In the genomic region with DNA sequence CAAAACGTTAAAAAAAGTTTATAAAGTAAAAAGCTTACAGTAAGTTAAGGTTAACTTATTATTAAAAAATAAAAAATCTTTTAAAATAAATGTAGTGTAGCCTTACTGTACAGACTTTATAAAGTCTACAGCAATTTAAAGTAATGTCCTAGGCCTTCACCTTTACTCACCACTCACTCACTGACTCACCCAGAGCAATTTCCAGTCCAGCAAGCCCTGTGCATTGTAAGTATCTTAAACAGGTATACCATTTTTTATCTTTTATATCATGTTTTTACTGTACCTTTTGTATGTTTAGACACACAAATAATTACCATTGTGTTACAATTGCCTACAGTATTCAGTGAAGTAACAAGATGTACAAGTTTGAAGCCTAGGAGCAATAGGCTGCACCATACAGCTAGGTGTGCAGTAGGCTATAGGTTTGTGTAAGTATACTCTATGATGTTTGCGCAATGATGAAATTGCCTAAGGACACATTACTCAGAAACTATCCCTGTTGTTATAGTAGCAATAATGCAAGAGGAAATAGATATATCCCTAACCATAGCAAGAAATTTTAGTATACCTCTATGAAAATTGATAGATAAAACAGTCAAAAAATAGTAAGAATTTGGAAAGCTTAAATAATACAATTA, we compare ENCODE assay signal across 15 cellular contexts.
"Had no signal": no experiment of that assay in that cellular context is flagged by ENCODE, and none has a peak within 500 bp of the region (broad histone marks: within the 10 kb centered on the region; RNA-seq: fewer than 3 reads in every experiment).

No MANE protein-coding gene starts in this region.

- H3K4me3 Mint-ChIP-seq: activated CD8-positive, alpha-beta T cell treated with anti-CD3 and anti-CD28 coated beads for 36 hours; activated naive CD4-positive, alpha-beta T cell treated with anti-CD3 and anti-CD28 coated beads, Interleukin-2, amount 50 U/mL, for 24 hours; activated T-cell treated with anti-CD3 and anti-CD28 coated beads, Interleukin-2, amount 50 U/mL, for 4 hours; immature natural killer cell; stimulated activated effector memory CD8-positive, alpha-beta T cell treated with anti-CD3 and anti-CD28 coated beads, Interleukin-12 subunit alpha, Interleukin-12 subunit beta, amount 100 ng/mL, for 72 hours; T-helper 1 cell treated with Interleukin-12 subunit alpha and Interleukin-12 subunit beta and Interleukin-4 antibody, amounts not matched to agents 30 μg/mL and 1 μg/mL, for 36 hours had no signal

- H3K9me3 Mint-ChIP-seq: activated CD8-positive, alpha-beta T cell treated with anti-CD3 and anti-CD28 coated beads for 36 hours; activated naive CD4-positive, alpha-beta T cell treated with anti-CD3 and anti-CD28 coated beads, Interleukin-2, amount 50 U/mL, for 24 hours; activated T-cell treated with anti-CD3 and anti-CD28 coated beads, Interleukin-2, amount 50 U/mL, for 4 hours; immature natural killer cell; stimulated activated effector memory CD8-positive, alpha-beta T cell treated with anti-CD3 and anti-CD28 coated beads, Interleukin-12 subunit alpha, Interleukin-12 subunit beta, amount 100 ng/mL, for 72 hours; T-helper 1 cell treated with Interleukin-12 subunit alpha and Interleukin-12 subunit beta and Interleukin-4 antibody, amounts not matched to agents 30 μg/mL and 1 μg/mL, for 36 hours had no signal

- H3K36me3 ChIP-seq: adrenal gland, thoracic aorta had no signal

- H3K4me1 ChIP-seq: adrenal gland had no signal

- H3K27ac ChIP-seq: adrenal gland, coronary artery, thoracic aorta had no signal

- DNase-seq: activated CD4-positive, alpha-beta T cell treated with anti-CD3 and anti-CD28 coated beads for 48 hours; activated CD8-positive, alpha-beta T cell treated with anti-CD3 and anti-CD28 coated beads for 36 hours; activated effector memory CD4-positive, alpha-beta T cell treated with anti-CD3 and anti-CD28 coated beads, Interleukin-2, amount 50 U/mL, for 16 hours; activated T-cell treated with anti-CD3 and anti-CD28 coated beads, Interleukin-2, amount 50 U/mL, for 4 hours; adrenal gland; central memory CD4-positive, alpha-beta T cell; foreskin melanocyte; head of caudate nucleus; immature natural killer cell; stimulated activated CD4-positive, alpha-beta T cell treated with anti-CD3 and anti-CD28 coated beads, Interleukin-1b, Interleukin-23, amount 100 ng/mL, for 48 hours had no signal

- ATAC-seq: activated CD8-positive, alpha-beta T cell treated with anti-CD3 and anti-CD28 coated beads for 36 hours; activated T-cell treated with anti-CD3 and anti-CD28 coated beads, Interleukin-2, amount 50 U/mL, for 4 hours; stimulated activated effector memory CD8-positive, alpha-beta T cell treated with anti-CD3 and anti-CD28 coated beads, Interleukin-12 subunit alpha, Interleukin-12 subunit beta, amount 100 ng/mL, for 72 hours had no signal

- H3K9me3 ChIP-seq: adrenal gland, thoracic aorta had no signal

- H3K27ac Mint-ChIP-seq: activated CD8-positive, alpha-beta T cell treated with anti-CD3 and anti-CD28 coated beads for 36 hours; activated naive CD4-positive, alpha-beta T cell treated with anti-CD3 and anti-CD28 coated beads, Interleukin-2, amount 50 U/mL, for 24 hours; immature natural killer cell; stimulated activated effector memory CD8-positive, alpha-beta T cell treated with anti-CD3 and anti-CD28 coated beads, Interleukin-12 subunit alpha, Interleukin-12 subunit beta, amount 100 ng/mL, for 72 hours; T-helper 1 cell treated with Interleukin-12 subunit alpha and Interleukin-12 subunit beta and Interleukin-4 antibody, amounts not matched to agents 30 μg/mL and 1 μg/mL, for 36 hours had no signal

- H3K36me3 Mint-ChIP-seq: activated naive CD4-positive, alpha-beta T cell treated with anti-CD3 and anti-CD28 coated beads, Interleukin-2, amount 50 U/mL, for 24 hours; immature natural killer cell; stimulated activated effector memory CD8-positive, alpha-beta T cell treated with anti-CD3 and anti-CD28 coated beads, Interleukin-12 subunit alpha, Interleukin-12 subunit beta, amount 100 ng/mL, for 72 hours had no signal

- H3K4me3 ChIP-seq: adrenal gland, coronary artery, thoracic aorta had no signal
